ENCODE assay signal across 11 cellular contexts in genomic region chr1:156599811-156600210, GRCh38. TPM values are rescaled to one million over a fixed set of nuclear protein-coding genes. Genes with fewer than 3 reads are reported as not detected.
DNase-seq lines count a peak whose midpoint lies in the region; ATAC-seq and TF ChIP-seq lines count a peak whose summit lies in the region.
"Had no signal": no experiment of that assay in that cellular context is flagged by ENCODE, and none has a peak within 500 bp of the region (broad histone marks: within the 10 kb centered on the region; RNA-seq: fewer than 3 reads in every experiment).

No MANE protein-coding gene starts in this region.

- H3K36me3 ChIP-seq in CD4-positive, CD25-positive, alpha-beta regulatory T cell (ENCODE audit: control insufficient read depth, insufficient read depth, low read length) = peaks cover 37% of the 10 kb centered on the region
- peaks cover 34% of the 10 kb centered on the region for H3K36me3 ChIP-seq in left ventricle myocardium inferior

- H3K23ac ChIP-seq in H9 (ENCODE audit: insufficient read length, low read depth, low read length) = no peak overlapping the region

- H2BK120ac ChIP-seq in H9 (ENCODE audit: low read depth, low read length, poor library complexity, severe bottlenecking) = no peak overlapping the region

- H3K79me2 ChIP-seq in H9 (ENCODE audit: insufficient read depth, low read length) = no peaks in the 10 kb centered on the region; the same call in 1 of the 2 replicates

- H3K27ac Mint-ChIP-seq in CD4-positive, CD25-positive, alpha-beta regulatory T cell = peak overlapping the region in 1 of 3 donors; percentile 93
- H3K27ac Mint-ChIP-seq in H9 (no peak overlapping the region; a peak in 1 of 7 replicates), Calu3 (ENCODE audit: unreplicated experiment) (no peak overlapping the region)

- no CpG with 5 or more reads among the region's 3 CpGs for whole genome bisulfite sequencing in H9 (ENCODE audit: extremely low coverage, insufficient read length, low lambda C conversion rate)

- H3K36me3 Mint-ChIP-seq in CD4-positive, CD25-positive, alpha-beta regulatory T cell = peaks cover 24% of the 10 kb centered on the region
- H3K36me3 Mint-ChIP-seq in H9 (ENCODE audit: insufficient read depth in 1 of 3, low read depth in 3 of 3) (peaks cover 26 to 49% (median 41%) of the 10 kb centered on the region in 3 experiments; a peak in 6 of 7 replicates), Calu3 (ENCODE audit: insufficient read depth, unreplicated experiment) (peaks cover 43% of the 10 kb centered on the region)

- in situ Hi-C loops in GM13977 (cut with MboI; ENCODE audit: low pct_unique_long_range_greater_than_20kb, low sequenced_read_pairs, unreplicated experiment) = loop anchor here (10.0 kb wide), 1 partner anchor 145 kb away; no protein-coding TSS in a partner anchor

- H3K27me3 Mint-ChIP-seq in CD4-positive, CD25-positive, alpha-beta regulatory T cell = no peaks in the 10 kb centered on the region
- H3K27me3 Mint-ChIP-seq in H9 (ENCODE audit: low read depth) = peaks cover 2% of the 10 kb centered on the region; the same call in 1 of the 2 replicates
- no peaks in the 10 kb centered on the region for H3K27me3 Mint-ChIP-seq in Calu3 (ENCODE audit: unreplicated experiment)

- no peak overlapping the region for H4K91ac ChIP-seq in H9 (ENCODE audit: insufficient read length, low read depth, low read length)

- ATAC-seq in CD4-positive, CD25-positive, alpha-beta regulatory T cell (ENCODE audit: low read depth in 2 of 2) = peak in 1 of 2 donors; percentile 47
- peak; percentile 41 for ATAC-seq in foreskin keratinocyte

- no TSS peak for BruUV-seq in Calu3 (replicated peaks; lab: Mats Ljungman, UMichigan)

- H4K20me1 ChIP-seq in H9 (ENCODE audit: control insufficient read depth, insufficient read depth, insufficient read length) = no peaks in the 10 kb centered on the region

- no peak overlapping the region for H3K56ac ChIP-seq in H9 (ENCODE audit: insufficient read length, low read depth, low read length)

- H4K5ac ChIP-seq in H9 (ENCODE audit: insufficient read length, low read depth, low read length) = no peak overlapping the region

- no peak overlapping the region for H2BK20ac ChIP-seq in H9 (ENCODE audit: low read depth, low read length, poor library complexity, severe bottlenecking)

- no peak overlapping the region for H2BK15ac ChIP-seq in H9 (ENCODE audit: low read depth, low read length)

- no peak overlapping the region for H3K4ac ChIP-seq in H9 (ENCODE audit: low read depth, low read length)

- H3K9me3 Mint-ChIP-seq in CD4-positive, CD25-positive, alpha-beta regulatory T cell = no peaks in the 10 kb centered on the region
- H3K9me3 Mint-ChIP-seq in H9 (no peaks in the 10 kb centered on the region; a peak in 2 of 5 replicates), Calu3 (ENCODE audit: low read depth, unreplicated experiment) (no peaks in the 10 kb centered on the region)

- TF ChIP-seq CTCF in H9 (conservative IDR thresholded peaks at IDR 0.05) = no peak
- peak; percentile 25 for TF ChIP-seq CTCF in foreskin keratinocyte (conservative IDR thresholded peaks at IDR 0.05)
- TF ChIP-seq CTCF in Calu3 (IDR thresholded peaks at IDR 0.05; ENCODE audit: unreplicated experiment) = no peak
- no peak for TF ChIP-seq CTCF in left ventricle myocardium inferior (IDR thresholded peaks at IDR 0.05; ENCODE audit: borderline replicate concordance)
- no peak for TF ChIP-seq CTCF in GM13977 (IDR thresholded peaks at IDR 0.05; ENCODE audit: extremely low read depth, insufficient read depth, missing control alignments)

- intact Hi-C loops in Calu3 (cut with micrococcal nuclease; ENCODE audit: unreplicated experiment) = loop anchor here (2.0 kb wide), 1 partner anchor 143 kb away; no protein-coding TSS in a partner anchor
- intact Hi-C loops in left ventricle myocardium inferior (cut with micrococcal nuclease) = loop anchor here (10.0 kb wide), 1 partner anchor 145 kb away; no protein-coding TSS in a partner anchor

- H3K4me3 Mint-ChIP-seq in CD4-positive, CD25-positive, alpha-beta regulatory T cell = peak overlapping the region; percentile 84 to 100 (median 92)
- peak overlapping the region; percentile 91 to 100 for H3K4me3 Mint-ChIP-seq in H9
- no peak overlapping the region for H3K4me3 Mint-ChIP-seq in Calu3 (ENCODE audit: low read depth, unreplicated experiment)

- peaks cover 4 to 47% (median 35%) of the 10 kb centered on the region in 4 donors for H3K4me1 Mint-ChIP-seq in CD4-positive, CD25-positive, alpha-beta regulatory T cell
- H3K4me1 Mint-ChIP-seq in H9 = peaks cover 15 to 23% of the 10 kb centered on the region in 2 experiments
- peaks cover 14% of the 10 kb centered on the region for H3K4me1 Mint-ChIP-seq in Calu3 (ENCODE audit: low read depth, unreplicated experiment)

- no peak overlapping the region for H3K4me3 ChIP-seq in CD4-positive, CD25-positive, alpha-beta regulatory T cell (ENCODE audit: low read depth, low read length)
- no peak overlapping the region for H3K4me3 ChIP-seq in left ventricle myocardium inferior

- H2BK5ac ChIP-seq in H9 (ENCODE audit: insufficient read length, low read length) = no peak overlapping the region

- H3T11ph ChIP-seq in H9 (ENCODE audit: low read length) = no peak overlapping the region

- no peak overlapping the region for H2BK12ac ChIP-seq in H9 (ENCODE audit: insufficient read length, low read depth, low read length)

- H2AK5ac ChIP-seq in H9 (ENCODE audit: insufficient read length, low read length) = no peak overlapping the region

- no peaks in the 10 kb centered on the region for H3K9me3 ChIP-seq in CD4-positive, CD25-positive, alpha-beta regulatory T cell (ENCODE audit: control insufficient read depth in 2 of 2, low read length in 2 of 2)
- H3K9me3 ChIP-seq in H9 (ENCODE audit: control insufficient read depth, low read depth, low read length) (no peaks in the 10 kb centered on the region), left ventricle myocardium inferior (replicated peaks) (no peaks in the 10 kb centered on the region)
- H3K9me3 ChIP-seq: right atrium auricular region had no signal

- H3K27ac ChIP-seq in CD4-positive, CD25-positive, alpha-beta regulatory T cell (ENCODE audit: insufficient read depth, low read length, poor library complexity, severe bottlenecking) = peak overlapping the region; percentile 24
- H3K27ac ChIP-seq in H9 (ENCODE audit: insufficient read length, low read depth, low read length) = no peak overlapping the region
- no peak overlapping the region for H3K27ac ChIP-seq in foreskin keratinocyte
- no peak overlapping the region for H3K27ac ChIP-seq in left ventricle myocardium inferior (replicated peaks)
- H3K27ac ChIP-seq: right atrium auricular region had no signal

- no peaks in the 10 kb centered on the region for H3K79me1 ChIP-seq in H9 (ENCODE audit: insufficient read depth, low read depth, low read length, poor library complexity, severe bottlenecking)

- peak in 2 of 3 donors; percentile 21 to 51 for DNase-seq in CD4-positive, CD25-positive, alpha-beta regulatory T cell
- DNase-seq in H9 = no peak
- peak; percentile 62 for DNase-seq in SIG-M5 (lab: John Stamatoyannopoulos, UW)
- no peak for DNase-seq in foreskin keratinocyte
- DNase-seq in Calu3 = no peak
- DNase-seq in left ventricle myocardium inferior = no peak
- no peak for DNase-seq in GM13977 (ENCODE audit: low spot score)
- DNase-seq in amniotic stem cell (lab: John Stamatoyannopoulos, UW) = no peak

- H3K9ac ChIP-seq in H9 (ENCODE audit: extremely low read depth, insufficient read length, low read length) = no peak overlapping the region

- no peak overlapping the region for H4K8ac ChIP-seq in H9 (replicated peaks; ENCODE audit: insufficient read length, low read depth, low read length)

- H3K4me2 ChIP-seq in H9 (ENCODE audit: insufficient read depth, insufficient read length, low read length) = no peak overlapping the region

- CTCF ChIA-PET in Calu3 (lab: Charles Lee) = interaction anchor here (0.6 kb wide), 1 partner anchor 8 kb away, joined by 3 read pairs; the partner anchor contains the start of gene NAXE

- H2AFZ ChIP-seq in H9 (ENCODE audit: low read length) = no peak overlapping the region

- H3K23me2 ChIP-seq in H9 (ENCODE audit: insufficient read length, low read depth, low read length, poor library complexity, severe bottlenecking) = peaks cover 4% of the 10 kb centered on the region

- H3K4me1 ChIP-seq in CD4-positive, CD25-positive, alpha-beta regulatory T cell (ENCODE audit: control insufficient read depth, insufficient read depth, low read length, poor library complexity, severe bottlenecking) = peaks cover 28% of the 10 kb centered on the region
- H3K4me1 ChIP-seq in H9 (ENCODE audit: insufficient read depth, low read length) = no peaks in the 10 kb centered on the region; the same call in 1 of the 2 replicates
- H3K4me1 ChIP-seq in foreskin keratinocyte = peaks cover 3% of the 10 kb centered on the region
- peaks cover 30% of the 10 kb centered on the region for H3K4me1 ChIP-seq in left ventricle myocardium inferior

- H3K14ac ChIP-seq in H9 (ENCODE audit: insufficient read depth, low read length) = no peak overlapping the region

- no peaks in the 10 kb centered on the region for H3K27me3 ChIP-seq in CD4-positive, CD25-positive, alpha-beta regulatory T cell (ENCODE audit: control insufficient read depth, insufficient read depth, low read length)
- no peaks in the 10 kb centered on the region for H3K27me3 ChIP-seq in H9 (ENCODE audit: insufficient read depth, low read length)
- H3K27me3 ChIP-seq in foreskin keratinocyte = no peaks in the 10 kb centered on the region
- no peaks in the 10 kb centered on the region for H3K27me3 ChIP-seq in left ventricle myocardium inferior (ENCODE audit: low read depth)
- H3K27me3 ChIP-seq: right atrium auricular region had no signal

- H3K18ac ChIP-seq in H9 (ENCODE audit: insufficient read length, low read depth, low read length) = no peak overlapping the region

RNA-seq across cellular contexts. Expression of gene GPATCH4, which starts 1.5 kb away (rescaled TPM):
- total RNA-seq in CD4-positive, CD25-positive, alpha-beta regulatory T cell = 27.5 TPM
- polyA plus RNA-seq in CD4-positive, CD25-positive, alpha-beta regulatory T cell = 10 to 100 TPM; 20.2 to 34.6 (median 27.6) TPM
- 64.6 and 71.7 TPM in 2 replicates for total RNA-seq in H9 (2021)
- total RNA-seq in foreskin keratinocyte = 39.3 and 46.8 TPM in 2 replicates
- polyA plus RNA-seq in foreskin keratinocyte = 39.0 and 45.9 TPM in 2 replicates
- 52.4 and 57.0 TPM in 2 replicates for total RNA-seq in Calu3 (2022)
- total RNA-seq in left ventricle myocardium inferior = 15.1 TPM

RNA-seq across cellular contexts. Expression of gene NAXE, which starts 8.2 kb away (rescaled TPM):
- total RNA-seq in CD4-positive, CD25-positive, alpha-beta regulatory T cell = 29.2 TPM
- polyA plus RNA-seq in CD4-positive, CD25-positive, alpha-beta regulatory T cell = 100 to 1,000 TPM in 1 of 4 donors, 10 to 100 TPM in 3; 87.3 to 102 (median 92.2) TPM
- 96.6 and 100 TPM in 2 replicates for total RNA-seq in H9 (2021)
- 115 and 118 TPM in 2 replicates for total RNA-seq in foreskin keratinocyte
- polyA plus RNA-seq in foreskin keratinocyte = 142 and 149 TPM in 2 replicates
- total RNA-seq in Calu3 (2022) = 129 and 143 TPM in 2 replicates
- 102 TPM for total RNA-seq in left ventricle myocardium inferior

RNA-seq across cellular contexts. Expression of gene HAPLN2, which starts 19.4 kb away (rescaled TPM):
- total RNA-seq in CD4-positive, CD25-positive, alpha-beta regulatory T cell = not detected
- not detected for polyA plus RNA-seq in CD4-positive, CD25-positive, alpha-beta regulatory T cell
- total RNA-seq in H9 (2021) (0.44 and 0.46 TPM in 2 replicates), foreskin keratinocyte (not detected in 2 replicates), Calu3 (2022) (0.27 TPM in 1 of 2 replicates, not detected in the other), left ventricle myocardium inferior (1.2 TPM)
- not detected in 2 replicates for polyA plus RNA-seq in foreskin keratinocyte
- total RNA-seq: endothelial cell of umbilical vein, RPMI7951 had no signal
- polyA plus RNA-seq: endothelial cell of umbilical vein had no signal

RNA-seq across cellular contexts. Expression of gene TTC24, which starts 20.3 kb away (rescaled TPM):
- 2.3 TPM for total RNA-seq in CD4-positive, CD25-positive, alpha-beta regulatory T cell
- under 1 TPM in 3 of 4 donors, not detected in 1; 0.34 to 0.65 (median 0.35) TPM for polyA plus RNA-seq in CD4-positive, CD25-positive, alpha-beta regulatory T cell
- total RNA-seq in H9 (2021) (0.26 TPM in 1 of 2 replicates, not detected in the other), foreskin keratinocyte (not detected in 2 replicates), Calu3 (2022) (not detected in 2 replicates), left ventricle myocardium inferior (not detected)
- not detected in 2 replicates for polyA plus RNA-seq in foreskin keratinocyte
- total RNA-seq: endothelial cell of umbilical vein, right atrium auricular region, RPMI7951 had no signal
- polyA plus RNA-seq: endothelial cell of umbilical vein had no signal

RNA-seq across cellular contexts. Expression of gene IQGAP3, which starts 27.4 kb away (rescaled TPM):
- total RNA-seq in CD4-positive, CD25-positive, alpha-beta regulatory T cell = 0.10 TPM
- polyA plus RNA-seq in CD4-positive, CD25-positive, alpha-beta regulatory T cell = under 1 TPM; 0.05 to 0.98 (median 0.41) TPM
- total RNA-seq in H9 (2021) = 24.5 and 24.7 TPM in 2 replicates
- 29.4 and 35.7 TPM in 2 replicates for total RNA-seq in foreskin keratinocyte
- polyA plus RNA-seq in foreskin keratinocyte = 7.8 and 11.3 TPM in 2 replicates
- total RNA-seq in Calu3 (2022) = 66.2 and 93.6 TPM in 2 replicates
- 0.36 TPM for total RNA-seq in left ventricle myocardium inferior

Comparison
In these comparisons a context has a peak if more than half of its experiments do, and no peak if none do; other contexts are left out.
1. DNase-seq: peak in CD4-positive, CD25-positive, alpha-beta regulatory T cell (2 of 3) and SIG-M5 (single experiment); none in H9 (single experiment), foreskin keratinocyte (0 of 2), Calu3 (single experiment), left ventricle myocardium inferior (single experiment), GM13977 (single experiment) and amniotic stem cell (single experiment).